In genomic region chr5:179613460-179614071, GRCh38 we compare ENCODE assay signal across 1 cellular context.
A peak's percentile ranks its signal among the peaks of the same experiment; 100 is the strongest.
TF ChIP-seq lines count a peak whose summit lies in the region.

No MANE protein-coding gene starts in this region.

TF ChIP-seq in K562, 482 proteins besides CTCF, POLR2A, EP300 and RAD21 (continued from another document and continues in another):
- TF ChIP-seq RNF219 (CRISPR knock-in tag; IDR thresholded peaks at IDR 0.05) (0 out of 2 replicates have a peak, but pooled peaks have one; percentile 27), MYNN (IDR thresholded peaks at IDR 0.05) (0 out of 2 replicates have a peak, but pooled peaks have one; percentile 8), MYNN (CRISPR knock-in tag; IDR thresholded peaks at IDR 0.05) (no peak), SAFB (IDR thresholded peaks at IDR 0.05; ENCODE audit: borderline replicate concordance, low read depth, low read length) (no peak), IRF9 (tag; IDR thresholded peaks at IDR 0.05) (no peak), ZNF280B (CRISPR knock-in tag; IDR thresholded peaks at IDR 0.05) (no peak), KAT7 (CRISPR knock-in tag; IDR thresholded peaks at IDR 0.05; ENCODE audit: borderline replicate concordance) (no peak), SREBF1 (IDR thresholded peaks at IDR 0.05; ENCODE audit: borderline replicate concordance, low read depth, low read length) (no peak), MAX (CRISPR knock-in tag; IDR thresholded peaks at IDR 0.05) (0 out of 2 replicates have a peak, but pooled peaks have one; percentile 43), L3MBTL2 (IDR thresholded peaks at IDR 0.05) (0 out of 2 replicates have a peak, but pooled peaks have one; percentile 29), RBFOX2 (IDR thresholded peaks at IDR 0.05; ENCODE audit: low read depth, low read length) (peak; percentile 68), ZNF707 (CRISPR knock-in tag; conservative IDR thresholded peaks at IDR 0.05) (no peak), HMGN3 (IDR thresholded peaks at IDR 0.05; ENCODE audit: borderline replicate concordance, extremely low read depth, insufficient read length, low read depth, low read length) (no peak), KAT8 (IDR thresholded peaks at IDR 0.05; ENCODE audit: low read depth) (no peak), ARNT (IDR thresholded peaks at IDR 0.05) (no peak), PPARD (CRISPR knock-in tag; IDR thresholded peaks at IDR 0.05) (no peak), TEAD1 (CRISPR knock-in tag; IDR thresholded peaks at IDR 0.05) (no peak), XRCC3 (IDR thresholded peaks at IDR 0.05) (no peak), TCF3 (CRISPR knock-in tag; IDR thresholded peaks at IDR 0.05) (no peak), POLR2AphosphoS5 (IDR thresholded peaks at IDR 0.05; ENCODE audit: control insufficient read depth, insufficient read depth, low read depth, low read length) (peak; percentile 82), UBTF (IDR thresholded peaks at IDR 0.05; ENCODE audit: borderline replicate concordance in 1 of 2, low read depth in 2 of 2, low read length in 2 of 2) (no peak), ZFX (CRISPR knock-in tag; IDR thresholded peaks at IDR 0.05) (no peak), NR4A1 (CRISPR knock-in tag; IDR thresholded peaks at IDR 0.05) (no peak), NR4A1 (tag; IDR thresholded peaks at IDR 0.05) (no peak), GTF2E2 (tag; IDR thresholded peaks at IDR 0.05) (no peak), ZNF253 (CRISPR knock-in tag; conservative IDR thresholded peaks at IDR 0.05) (no peak), FOXO4 (CRISPR knock-in tag; IDR thresholded peaks at IDR 0.05) (no peak), CREM (IDR thresholded peaks at IDR 0.05; ENCODE audit: low read depth) (no peak), BCOR (IDR thresholded peaks at IDR 0.05) (no peak), ZNF445 (CRISPR knock-in tag; IDR thresholded peaks at IDR 0.05; ENCODE audit: low read depth) (no peak), SP1 (CRISPR knock-in tag; IDR thresholded peaks at IDR 0.05) (peak; percentile 48; the same call in 1 of the 2 replicates), ZNF76 (CRISPR knock-in tag; IDR thresholded peaks at IDR 0.05; ENCODE audit: borderline replicate concordance) (no peak), ZBTB40 (IDR thresholded peaks at IDR 0.05) (no peak), ZBTB40 (CRISPR knock-in tag; IDR thresholded peaks at IDR 0.05) (0 out of 2 replicates have a peak, but pooled peaks have one; percentile 16), OTX1 (CRISPR knock-in tag; IDR thresholded peaks at IDR 0.05) (no peak), FOXP4 (CRISPR knock-in tag; IDR thresholded peaks at IDR 0.05; ENCODE audit: borderline replicate concordance) (no peak), HNRNPLL (IDR thresholded peaks at IDR 0.05; ENCODE audit: low read depth, low read length, poor library complexity, severe bottlenecking) (no peak), E2F8 (IDR thresholded peaks at IDR 0.05; ENCODE audit: low read depth, partially characterized antibody) (peak; percentile 47), YBX1 (IDR thresholded peaks at IDR 0.05) (no peak)
